ENCODE assay signal across 9 cellular contexts in genomic region chr3:156825795-156826143, GRCh38. TPM values are rescaled to one million over a fixed set of nuclear protein-coding genes. Genes with fewer than 3 reads are reported as not detected.
DNase-seq lines count a peak whose midpoint lies in the region; ATAC-seq, FAIRE-seq and TF ChIP-seq lines count a peak whose summit lies in the region.
"Had no signal": no experiment of that assay in that cellular context is flagged by ENCODE, and none has a peak within 500 bp of the region (broad histone marks: within the 10 kb centered on the region; RNA-seq: fewer than 3 reads in every experiment).

No MANE protein-coding gene starts in this region.

- no peak for FAIRE-seq in K562 (lab: Jason Lieb, UNC)

- WGBS in K562 (ENCODE audit: insufficient coverage, low coverage, missing lambda C conversion rate) = under 1% methylated on average over 8 of the region's 8 CpGs
- WGBS in lung, 2 donors = 2 to 7% methylated on average over 8 of the region's 8 CpGs

- peak; percentile 19 to 26; a peak in 1 of 4 replicates for TF ChIP-seq RAD21 in K562 (CRISPR knock-in tag; conservative IDR thresholded peaks at IDR 0.05 in 1 of 2, IDR thresholded peaks at IDR 0.05 in 1 of 2)

- peaks cover 17% of the 10 kb centered on the region; the same call in 2 of the 3 replicates for H3K79me2 ChIP-seq in K562 (ENCODE audit: control insufficient read depth, insufficient read depth, low read length)

- peaks cover 11 to 25% (median 21%) of the 10 kb centered on the region in 3 donors for H3K4me1 Mint-ChIP-seq in CD8-positive, alpha-beta memory T cell

- peak overlapping the region; percentile 93 to 98 (median 95) for H3K4me3 Mint-ChIP-seq in CD8-positive, alpha-beta memory T cell

- no peaks in the 10 kb centered on the region for H3K9me3 Mint-ChIP-seq in CD8-positive, alpha-beta memory T cell

- no peak for TF ChIP-seq EP300 in K562 (IDR thresholded peaks at IDR 0.05; ENCODE audit: low read length)

- H3K4me1 ChIP-seq in CD8-positive, alpha-beta memory T cell (ENCODE audit: insufficient read depth, low read length) = peaks cover 6% of the 10 kb centered on the region
- H3K4me1 ChIP-seq in K562 (replicated peaks in 1 of 2; ENCODE audit: control insufficient read depth in 2 of 2, insufficient read depth in 2 of 2, low read length in 2 of 2) (peaks cover 13 to 18% of the 10 kb centered on the region in 2 experiments; a peak in 4 of 5 replicates), lung (ENCODE audit: control insufficient read depth in 2 of 2, insufficient read depth in 2 of 2, low read length in 2 of 2) (peaks cover 0 to 2% of the 10 kb centered on the region in 2 donors), uterus (no peaks in the 10 kb centered on the region)

- intact Hi-C loops in K562 (cut with micrococcal nuclease) = loop anchor here (2.0 to 10.0 kb wide), 5 partner anchors 63 to 311 kb away; no protein-coding TSS in a partner anchor
- intact Hi-C loops in uterus (cut with DNase I; ENCODE audit: low total_unique reads) = no loop called here

- POLR2A ChIA-PET in CD8-positive, alpha-beta memory T cell (lab: Charles Lee) = interaction anchor here (1.0 to 1.6 kb wide), 2 partner anchors 8 to 262 kb away, joined by 3 read pairs; no protein-coding TSS in a partner anchor
- POLR2A ChIA-PET in K562 (lab: Yijun Ruan, JAX) = interaction anchor here (0.5 to 1.4 kb wide), 3 partner anchors 11 to 15 kb away, joined by 3 to 5 read pairs (median 5); no protein-coding TSS in a partner anchor

- peaks cover 0 to 1% of the 10 kb centered on the region in 2 donors for H3K27me3 Mint-ChIP-seq in CD8-positive, alpha-beta memory T cell

- TF ChIP-seq POLR2A in K562 (conservative IDR thresholded peaks at IDR 0.05) (no peak), uterus (IDR thresholded peaks at IDR 0.05) (no peak)

- BruUV-seq in K562 (replicated peaks; lab: Mats Ljungman, UMichigan) = TSS peak; percentile 89

- CTCF ChIA-PET in CD8-positive, alpha-beta memory T cell (lab: Charles Lee) = no interaction called here
- CTCF ChIA-PET in K562 (lab: Yijun Ruan, JAX; ENCODE audit: low intra/inter-chr PET ratio) = no interaction called here

- ATAC-seq in GM21360 (IDR thresholded peaks at IDR 0.05; ENCODE audit: unreplicated experiment) (peak; percentile 53), HG03565 (IDR thresholded peaks at IDR 0.05; ENCODE audit: unreplicated experiment) (peak; percentile 28), K562 (peak; percentile 82), lung (ENCODE audit: insufficient read depth, low FRiP score) (peak; percentile 58)
- ATAC-seq: Panc1 had no signal

- TF ChIP-seq CTCF in K562 (IDR thresholded peaks at IDR 0.05 in 2 of 3, conservative IDR thresholded peaks at IDR 0.05 in 1 of 3; ENCODE audit: insufficient read depth in 2 of 3, low read depth in 1 of 3, low read length in 3 of 3) = no peak
- TF ChIP-seq CTCF in lung (IDR thresholded peaks at IDR 0.05; ENCODE audit: control extremely low read depth, extremely low read depth) = no peak
- TF ChIP-seq CTCF in uterus (IDR thresholded peaks at IDR 0.05) = no peak

- H3K27me3 ChIP-seq in CD8-positive, alpha-beta memory T cell (ENCODE audit: insufficient read depth, low read length, poor library complexity, severe bottlenecking) = no peaks in the 10 kb centered on the region
- no peaks in the 10 kb centered on the region for H3K27me3 ChIP-seq in K562 (ENCODE audit: control insufficient read depth in 2 of 2, insufficient read depth in 2 of 2, low read length in 2 of 2)
- H3K27me3 ChIP-seq in lung (ENCODE audit: control insufficient read depth, insufficient read depth) = no peaks in the 10 kb centered on the region
- H3K27me3 ChIP-seq in uterus = no peaks in the 10 kb centered on the region

- in situ Hi-C loops in K562 (cut with MboI) = loop anchor here (5.0 kb wide), 1 partner anchor 312 kb away; no protein-coding TSS in a partner anchor

- no peaks in the 10 kb centered on the region for H3K9me3 ChIP-seq in CD8-positive, alpha-beta memory T cell (ENCODE audit: low read length)
- H3K9me3 ChIP-seq in K562 (replicated peaks; ENCODE audit: control insufficient read depth, insufficient read depth, low read depth, low read length) (no peaks in the 10 kb centered on the region), lung (ENCODE audit: control insufficient read depth in 2 of 2, insufficient read depth in 1 of 2, low read length in 1 of 2) (no peaks in the 10 kb centered on the region), uterus (no peaks in the 10 kb centered on the region)

- H3K9me1 ChIP-seq in K562 (ENCODE audit: control insufficient read depth, insufficient read depth, low read length) = no peaks in the 10 kb centered on the region

- H3K27ac ChIP-seq in CD8-positive, alpha-beta memory T cell (ENCODE audit: low read depth, low read length) = peak overlapping the region; percentile 70
- peak overlapping the region; percentile 97 for H3K27ac ChIP-seq in K562 (ENCODE audit: extremely low read depth, low read depth, low read length)
- peak overlapping the region; percentile 97 to 98 for H3K27ac ChIP-seq in lung (ENCODE audit: low read depth in 1 of 2, low read length in 1 of 2)
- peak overlapping the region; percentile 75 to 84 for H3K27ac ChIP-seq in uterus

- H3K4me2 ChIP-seq in K562 (ENCODE audit: insufficient read depth, low read length) = peak overlapping the region; percentile 99

- H3K36me3 ChIP-seq in CD8-positive, alpha-beta memory T cell (ENCODE audit: insufficient read depth, low read length) = no peaks in the 10 kb centered on the region
- H3K36me3 ChIP-seq in K562 (ENCODE audit: control insufficient read depth, insufficient read depth, low read length) (no peaks in the 10 kb centered on the region; the same call in 2 of the 3 replicates), lung (ENCODE audit: control insufficient read depth in 2 of 2, insufficient read depth in 2 of 2, low read length in 2 of 2) (no peaks in the 10 kb centered on the region), uterus (no peaks in the 10 kb centered on the region)

- no peak for DNase-seq in CD8-positive, alpha-beta memory T cell
- DNase-seq in K562 (ENCODE audit: extremely low read depth in 1 of 4, low spot score in 3 of 4) (no peak), lung (ENCODE audit: low spot score) (no peak), uterus (no peak), cortex of kidney (lab: John Stamatoyannopoulos, UW) (no peak), LoVo (ENCODE audit: low spot score) (no peak)

- peak overlapping the region; percentile 87 for H2AFZ ChIP-seq in K562 (ENCODE audit: low read depth, low read length)

- H3K4me3 ChIP-seq in CD8-positive, alpha-beta memory T cell (ENCODE audit: low read length) = peak overlapping the region; percentile 64
- H3K4me3 ChIP-seq in K562 (peak overlapping the region; percentile 52), lung (peak overlapping the region; percentile 63), uterus (peak overlapping the region; percentile 51 to 53)

- no peaks in the 10 kb centered on the region for H4K20me1 ChIP-seq in K562 (replicated peaks; ENCODE audit: control insufficient read depth, insufficient read depth, low read length)

- H3K9ac ChIP-seq in K562 (ENCODE audit: insufficient read depth in 1 of 2, low read depth in 2 of 2, low read length in 2 of 2) = peak overlapping the region; percentile 95 to 96

- H3K27ac Mint-ChIP-seq in CD8-positive, alpha-beta memory T cell = peak overlapping the region; percentile 91 to 100 (median 98)

- H3K36me3 Mint-ChIP-seq in CD8-positive, alpha-beta memory T cell = peaks cover 0 to 10% (median 0%) of the 10 kb centered on the region in 3 donors

TF ChIP-seq in K562, 482 proteins besides CTCF, POLR2A, EP300 and RAD21 (continues in another document):
- TF ChIP-seq DEAF1 (CRISPR knock-in tag; IDR thresholded peaks at IDR 0.05) (peak; percentile 31; the same call in 1 of the 2 replicates), ZNF24 (IDR thresholded peaks at IDR 0.05) (peak; percentile 44; the same call in 1 of the 2 replicates), FOXK2 (conservative IDR thresholded peaks at IDR 0.05 in 1 of 2, IDR thresholded peaks at IDR 0.05 in 1 of 2; ENCODE audit: low read depth in 2 of 2) (0 out of 4 replicates have a peak, but pooled peaks of 1 of the 2 experiments have one; percentile 1), SRSF9 (IDR thresholded peaks at IDR 0.05; ENCODE audit: borderline replicate concordance, low read depth, low read length) (no peak), BRD4 (IDR thresholded peaks at IDR 0.05) (0 out of 2 replicates have a peak, but pooled peaks have one; percentile 59)

RNA-seq across cellular contexts. Expression of gene LEKR1, which starts 0.4 kb away (rescaled TPM):
- total RNA-seq in CD8-positive, alpha-beta memory T cell = under 1 TPM; 0.55 to 0.64 TPM
- polyA plus RNA-seq in CD8-positive, alpha-beta memory T cell = 0.56 TPM
- 2.5 and 5.3 TPM in 2 replicates for total RNA-seq in K562 (2011; cell fraction: chromatin; rRNA removed; ENCODE audit: low replicate concordance)
- total RNA-seq in K562 (2011; cell fraction: nucleolus; rRNA removed) = 1.5 and 3.0 TPM in 2 replicates
- 2.2 and 5.3 TPM in 2 replicates for total RNA-seq in K562 (2011; cell fraction: nucleoplasm; rRNA removed)
- total RNA-seq in K562 (2014; rRNA removed) (0.33 and 0.91 TPM in 2 replicates), K562 (2014; rRNA removed; fragmentation: Illumina TruSeq; extraction: Trizol) (1.8 TPM in 2 replicates), K562 (2015; rRNA removed; fragmentation: Illumina TruSeq; extraction: Trizol) (0.87 and 1.1 TPM in 2 replicates), K562 (2021) (0.98 and 1.4 TPM in 2 replicates), lung (1 to 10 TPM; 5.4 TPM), uterus (1 to 10 TPM in 2 of 4 donors, under 1 TPM in 1, not detected in 1; 0.26 to 4.8 (median 2.8) TPM)
- polyA plus RNA-seq in K562 (2011; rRNA removed) (1.1 and 1.2 TPM in 2 replicates), K562 (2014; fragmentation: Illumina TruSeq; extraction: Trizol) (0.55 and 0.77 TPM in 2 replicates), K562 (2014; fragmentation: Nextera tagmentation; extraction: Ambion mirVana) (1 to 10 TPM; 1.3 to 1.8 TPM), K562 (2014; rRNA removed) (0.76 and 0.89 TPM in 2 replicates), lung (under 1 TPM; 0.71 to 0.92 TPM)
- 0.22 and 0.31 TPM in 2 replicates for polyA plus RNA-seq in K562 (2011; cell fraction: cytosol; rRNA removed)
- polyA plus RNA-seq in K562 (2011; cell fraction: nucleus; rRNA removed) = 1.2 TPM in 2 replicates
- 1.3 and 2.3 TPM in 2 replicates for polyA plus RNA-seq in K562 (2012)
- 3.7 and 5.4 TPM in 2 replicates for polyA minus RNA-seq in K562 (2011; rRNA and poly(A)+ RNA removed)
- not detected in 2 replicates for polyA minus RNA-seq in K562 (2011; cell fraction: cytosol; rRNA and poly(A)+ RNA removed)
- 6.1 and 8.0 TPM in 2 replicates for polyA minus RNA-seq in K562 (2011; cell fraction: nucleus; rRNA and poly(A)+ RNA removed)

Comparison
In these comparisons a context has a peak if more than half of its experiments do, and no peak if none do; other contexts are left out.
1. ATAC-seq: peak in every context shown above with its lines; median percentile 82 in K562; 58 in lung; 53 in GM21360; 28 in HG03565.